Comparison of ENCODE assay signal across 9 cellular contexts in genomic region chr16:11349599-11350276, GRCh38. TPM values are rescaled to one million over a fixed set of nuclear protein-coding genes. Genes with fewer than 3 reads are reported as not detected.
DNase-seq lines count a peak whose midpoint lies in the region; ATAC-seq, FAIRE-seq and TF ChIP-seq lines count a peak whose summit lies in the region.
"Had no signal": no experiment of that assay in that cellular context is flagged by ENCODE, and none has a peak within 500 bp of the region (broad histone marks: within the 10 kb centered on the region; RNA-seq: fewer than 3 reads in every experiment).

No MANE protein-coding gene starts in this region.

- POLR2A ChIA-PET in GM12878 (lab: Charles Lee): interaction anchor here (0.6 to 0.9 kb wide), 3 partner anchors 17 to 94 kb away, joined by 3 to 4 read pairs (median 3); partner anchors contain the start of gene SOCS1

- intact Hi-C loops in GM12878 (cut with micrococcal nuclease; ENCODE audit: unreplicated experiment): loop anchor here (10.0 kb wide), 2 partner anchors 245 to 275 kb away; no protein-coding TSS in a partner anchor
- intact Hi-C loops in left colon (cut with DNase I, micrococcal nuclease): loop anchor here (5.0 to 10.0 kb wide), 2 partner anchors 92 to 385 kb away; partner anchors contain the start of gene SOCS1 (in 1 of the 2)
- intact Hi-C loops in thyroid gland (cut with DNase I): loop anchor here (5.0 kb wide), 1 partner anchor 92 kb away; the partner anchor contains the start of gene SOCS1

- H4K20me1 ChIP-seq in Karpas-422 (ENCODE audit: insufficient read depth, low read depth, low read length) (peaks cover 28% of the 10 kb centered on the region; the same call in 1 of the 2 replicates), GM12878 (ENCODE audit: control insufficient read depth, insufficient read depth) (no peaks in the 10 kb centered on the region)

- in situ Hi-C loops in GM12878 (cut with MboI): no loop called here

- H2AFZ ChIP-seq in Karpas-422 (ENCODE audit: low read length): no peak overlapping the region
- H2AFZ ChIP-seq in GM12878 (ENCODE audit: control insufficient read depth, low read depth, low read length): no peak overlapping the region

- H3K9ac ChIP-seq in Karpas-422 (ENCODE audit: low read length) (no peak overlapping the region), GM12878 (ENCODE audit: control insufficient read depth, insufficient read depth, low read length) (no peak overlapping the region)

- no peak for TF ChIP-seq EP300 in GM12878 (IDR thresholded peaks at IDR 0.05; ENCODE audit: borderline replicate concordance in 1 of 2, control insufficient read depth in 1 of 2, low read depth in 2 of 2, low read length in 2 of 2)

- BruUV-seq in GM12878 (replicated peaks; lab: Mats Ljungman, UMichigan): no TSS peak

- H3K4me1 ChIP-seq in Karpas-422 (ENCODE audit: low read length): peaks cover 55% of the 10 kb centered on the region
- peaks cover 20% of the 10 kb centered on the region for H3K4me1 ChIP-seq in GM12878 (ENCODE audit: control insufficient read depth, insufficient read depth, low read length)
- peaks cover 8 to 18% of the 10 kb centered on the region in 2 donors for H3K4me1 ChIP-seq in thyroid gland

- H3K9me3 ChIP-seq in Karpas-422 (ENCODE audit: low read length) (no peaks in the 10 kb centered on the region), GM12878 (replicated peaks; ENCODE audit: control insufficient read depth, insufficient read depth, low read length) (no peaks in the 10 kb centered on the region), thyroid gland (no peaks in the 10 kb centered on the region)

- TF ChIP-seq RAD21 in GM12878 (IDR thresholded peaks at IDR 0.05; ENCODE audit: insufficient read depth, low read depth, low read length): no peak

- RAD21 ChIA-PET in GM12878 (lab: Charles Lee; ENCODE audit: unreplicated experiment): interaction anchor here (1.9 to 11.3 kb wide), 2 partner anchors 39 to 52 kb away, joined by 5 to 129 read pairs; no protein-coding TSS in a partner anchor

- H3K27ac ChIP-seq in Karpas-422 (ENCODE audit: low read length): no peak overlapping the region
- H3K27ac ChIP-seq in GM12878 (ENCODE audit: control insufficient read depth, insufficient read depth): no peak overlapping the region
- H3K27ac ChIP-seq in thyroid gland: peak overlapping the region; percentile 46 to 90 (median 56)

- TF ChIP-seq POLR2A in GM12878 (IDR thresholded peaks at IDR 0.05; ENCODE audit: low read depth, low read length): no peak
- TF ChIP-seq POLR2A in thyroid gland (IDR thresholded peaks at IDR 0.05): no peak

- 69% methylated on average over 14 of the region's 14 CpGs for WGBS in GM12878 (ENCODE audit: insufficient coverage, insufficient replicate concordance, low lambda C conversion rate, missing lambda C conversion rate)
- 33 to 35% methylated on average over 11 to 13 of the region's 14 CpGs for WGBS in thyroid gland, 2 donors

- SMC1A ChIA-PET in GM12878 (lab: Charles Lee; ENCODE audit: uncharacterized antibody, unreplicated experiment): interaction anchor here (1.6 kb wide), 1 partner anchor 30 kb away, joined by 4 read pairs; no protein-coding TSS in a partner anchor

- CTCF ChIA-PET in GM12878 (lab: Yijun Ruan, JAX): interaction anchor here (0.8 to 7.1 kb wide), 3 partner anchors 17 to 386 kb away, joined by 3 to 70 read pairs (median 4); no protein-coding TSS in a partner anchor

- no peak for FAIRE-seq in GM12878 (lab: Jason Lieb, UNC)

- H3K36me3 ChIP-seq in Karpas-422 (ENCODE audit: insufficient read depth, low read length) (0 out of 2 replicates have a peak, but pooled peaks cover 3% of the 10 kb centered on the region), GM12878 (ENCODE audit: control insufficient read depth in 2 of 2, insufficient read depth in 2 of 2, low read length in 1 of 2) (no peaks in the 10 kb centered on the region), thyroid gland (no peaks in the 10 kb centered on the region)

- H3K9me2 ChIP-seq in Karpas-422 (replicated peaks; ENCODE audit: insufficient read depth, low read length): no peaks in the 10 kb centered on the region

- ATAC-seq in GM12878 (no peak), left colon (peak; percentile 46), HG02884 (IDR thresholded peaks at IDR 0.05; ENCODE audit: unreplicated experiment) (no peak), left lobe of liver (no peak)

- H3K4me3 ChIP-seq in Karpas-422 (ENCODE audit: low read length): no peak overlapping the region
- H3K4me3 ChIP-seq in GM12878: no peak overlapping the region
- no peak overlapping the region for H3K4me3 ChIP-seq in thyroid gland (replicated peaks in 1 of 3)

- no peaks in the 10 kb centered on the region for H3K27me3 ChIP-seq in Karpas-422 (ENCODE audit: low read length)
- no peaks in the 10 kb centered on the region for H3K27me3 ChIP-seq in GM12878 (replicated peaks in 1 of 2; ENCODE audit: control insufficient read depth in 2 of 2, insufficient read depth in 2 of 2, low read length in 1 of 2)
- H3K27me3 ChIP-seq in thyroid gland: no peaks in the 10 kb centered on the region

- TF ChIP-seq CTCF in GM12878 (IDR thresholded peaks at IDR 0.05 in 2 of 3, conservative IDR thresholded peaks at IDR 0.05 in 1 of 3; ENCODE audit: control insufficient read depth in 2 of 3, extremely low read depth in 1 of 3, insufficient read depth in 1 of 3, low read depth in 3 of 3, low read length in 3 of 3): no peak
- TF ChIP-seq CTCF in thyroid gland (IDR thresholded peaks at IDR 0.05): no peak

- H3K4me2 ChIP-seq in Karpas-422 (ENCODE audit: low read depth, low read length, poor library complexity, severe bottlenecking) (no peak overlapping the region), GM12878 (ENCODE audit: control insufficient read depth, insufficient read depth) (no peak overlapping the region)

- H3K79me2 ChIP-seq in Karpas-422 (ENCODE audit: low read length) (peaks cover 3% of the 10 kb centered on the region; the same call in 1 of the 2 replicates), GM12878 (ENCODE audit: control insufficient read depth, insufficient read depth, low read length) (peaks cover 13% of the 10 kb centered on the region)

- DNase-seq in Karpas-422 (peak; percentile 44), GM12878 (ENCODE audit: low read depth, low spot score) (no peak), left colon (peak; percentile 55 to 64), thyroid gland (peak; percentile 79 to 84), NCI-H524 (lab: John Stamatoyannopoulos, UW) (no peak), NCI-H146 (lab: John Stamatoyannopoulos, UW) (no peak), left lobe of liver (ENCODE audit: low spot score) (no peak)
- DNase-seq: activated CD4-positive, CD25-positive, alpha-beta regulatory T cell had no signal

TF ChIP-seq in GM12878, 131 proteins besides CTCF, POLR2A, EP300 and RAD21:
- no peak for TF ChIP-seq BCL11A (IDR thresholded peaks at IDR 0.05; ENCODE audit: low read depth, low read length)
- 0 out of 2 replicates have a peak, but pooled peaks have one; percentile 45 for TF ChIP-seq IKZF1 (conservative IDR thresholded peaks at IDR 0.05)

RNA-seq across cellular contexts. Expression of gene RMI2, which starts 4.5 kb away (rescaled TPM):
- 19.4 and 45.2 TPM in 2 replicates for total RNA-seq in Karpas-422 (2014; rRNA removed; shearing (Covaris generic); ENCODE audit: low replicate concordance)
- 50.7 and 51.0 TPM in 2 replicates for total RNA-seq in GM12878 (2013; cell fraction: nucleolus; rRNA removed)
- total RNA-seq in GM12878 (2014; rRNA removed) (30.3 and 38.6 TPM in 2 replicates), GM12878 (2014; rRNA removed; fragmentation: Illumina TruSeq; extraction: Trizol) (25.4 and 26.6 TPM in 2 replicates), GM12878 (2021) (39.2 and 39.3 TPM in 2 replicates), left colon (1 to 10 TPM; 5.5 to 8.3 TPM), thyroid gland (1 to 10 TPM in 3 of 4 donors, not detected in 1; 2.5 to 2.8 (median 2.6) TPM), left lobe of liver (0.70 TPM)
- 18.7 TPM for polyA plus RNA-seq in GM12878 (2011; ENCODE audit: low read depth)
- polyA plus RNA-seq in GM12878 (2011; rRNA removed) (34.0 and 51.7 TPM in 2 replicates), GM12878 (2014; fragmentation: Illumina TruSeq; extraction: Trizol) (47.1 and 65.7 TPM in 2 replicates), GM12878 (2014; fragmentation: Nextera tagmentation; extraction: Ambion mirVana) (10 to 100 TPM in 1 of 2 experiments, 1 to 10 TPM in 1; 9.6 to 21.7 TPM), GM12878 (2014; rRNA removed) (28.5 and 34.6 TPM in 2 replicates), GM12878 (2016; fragmentation: Nextera tagmentation; extraction: Ambion mirVana) (10 to 100 TPM; 26.4 to 68.8 TPM)
- 16.0 and 24.0 TPM in 2 replicates for polyA plus RNA-seq in GM12878 (2011; cell fraction: cytosol; rRNA removed)
- 18.6 and 23.4 TPM in 2 replicates for polyA plus RNA-seq in GM12878 (2011; cell fraction: nucleus; rRNA removed)
- 25.6 and 28.3 TPM in 2 replicates for polyA plus RNA-seq in GM12878 (2012)
- polyA minus RNA-seq in GM12878 (2011; rRNA and poly(A)+ RNA removed): 14.5 and 20.4 TPM in 2 replicates
- polyA minus RNA-seq in GM12878 (2011; cell fraction: cytosol; rRNA and poly(A)+ RNA removed): 6.9 and 8.0 TPM in 2 replicates
- polyA minus RNA-seq in GM12878 (2011; cell fraction: nucleus; rRNA and poly(A)+ RNA removed): 5.2 and 6.1 TPM in 2 replicates

Comparison
In these comparisons a context has a peak if more than half of its experiments do, and no peak if none do; other contexts are left out.
1. DNase-seq: peak in Karpas-422 (single experiment), left colon (2 of 2) and thyroid gland (2 of 2); none in GM12878 (single experiment), NCI-H524 (0 of 2), NCI-H146 (single experiment) and left lobe of liver (single experiment).
2. H3K27ac ChIP-seq: peak in thyroid gland (3 of 3); none in Karpas-422 (single experiment) and GM12878 (single experiment).